In the genomic region with DNA sequence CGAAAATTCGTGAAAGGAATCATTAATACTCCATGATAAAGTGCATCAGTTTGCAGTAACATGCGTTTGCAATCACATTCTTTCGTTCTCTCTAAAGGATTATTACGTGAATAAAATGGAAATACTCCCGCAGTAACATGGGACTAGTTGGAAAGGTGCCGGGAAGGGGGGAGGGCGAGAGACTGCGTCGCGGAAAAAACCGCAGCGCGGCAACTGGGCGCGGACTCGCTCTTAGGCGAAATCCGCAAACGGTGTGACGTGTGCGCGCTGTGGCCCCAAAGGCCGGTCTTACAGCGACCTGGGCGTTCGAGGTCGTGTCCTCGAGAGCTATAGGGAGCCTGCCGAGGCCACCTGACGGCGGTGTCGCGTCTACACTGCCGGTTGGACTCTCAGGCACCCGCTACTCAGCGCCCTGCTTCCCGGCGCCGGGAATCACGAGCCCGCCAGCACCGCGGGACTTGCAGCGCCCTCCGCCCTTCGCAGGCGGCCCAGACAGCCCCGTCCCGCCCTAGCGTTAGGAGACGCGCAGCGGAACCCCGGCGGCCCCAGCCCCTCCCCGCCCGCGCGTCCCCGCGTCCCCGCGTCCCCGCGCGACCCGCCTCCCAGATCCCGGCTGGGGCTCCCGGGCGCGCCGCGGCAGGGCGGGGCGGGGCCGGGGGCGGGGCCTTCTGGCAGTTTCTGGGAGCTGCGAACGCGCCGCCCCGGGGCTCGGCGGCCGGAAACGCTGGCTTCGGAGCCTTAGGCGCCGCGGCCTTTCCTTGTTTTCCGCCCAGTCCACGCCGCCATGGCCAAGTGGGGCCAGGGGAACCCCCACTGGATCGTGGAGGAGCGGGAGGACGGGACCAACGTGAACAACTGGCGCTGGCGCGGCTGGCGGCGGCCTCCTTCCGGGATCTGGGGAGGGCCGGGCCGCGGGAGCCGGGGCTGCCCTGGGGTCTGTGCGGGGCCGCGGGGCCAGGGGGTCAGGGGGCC, we compare ENCODE assay signal across 9 cellular contexts. TPM values are rescaled to one million over a fixed set of nuclear protein-coding genes. Genes with fewer than 3 reads are reported as not detected.
A peak's percentile ranks its signal among the peaks of the same experiment; 100 is the strongest.
DNase-seq lines count a peak whose midpoint lies in the region; ATAC-seq, FAIRE-seq and TF ChIP-seq lines count a peak whose summit lies in the region.
"Had no signal": no experiment of that assay in that cellular context is flagged by ENCODE, and none has a peak within 500 bp of the region (broad histone marks: within the 10 kb centered on the region; RNA-seq: fewer than 3 reads in every experiment).

No MANE protein-coding gene starts in this region.

- peaks cover 3% of the 10 kb centered on the region for H3K36me3 Mint-ChIP-seq in chondrocyte (ENCODE audit: low read depth)

- peak overlapping the region; percentile 90 for H3K27ac Mint-ChIP-seq in chondrocyte (ENCODE audit: unreplicated experiment)

- no peaks in the 10 kb centered on the region for H3K9me3 ChIP-seq in BLaER1

- peak overlapping the region; percentile 97 for H3K27ac ChIP-seq in BLaER1

- peaks cover 50% of the 10 kb centered on the region for H3K4me1 ChIP-seq in BLaER1

- H3K4me3 Mint-ChIP-seq in chondrocyte (ENCODE audit: unreplicated experiment), result peak overlapping the region; percentile 82

- peak; percentile 85 for ATAC-seq in HG03439 (IDR thresholded peaks at IDR 0.05; ENCODE audit: unreplicated experiment)

- DNase-seq in GM19239 (ENCODE audit: insufficient read length, low spot score) (peak; percentile 98), NCI-H510A (lab: John Stamatoyannopoulos, UW) (peak; percentile 92), chondrocyte (ENCODE audit: low spot score) (peak; percentile 96), kidney tubule cell (ENCODE audit: low spot score) (peak; percentile 94)
- peak; percentile 92 to 93 for DNase-seq in activated CD4-positive, alpha-beta T cell treated with anti-CD3 and anti-CD28 coated beads for 24 hours (ENCODE audit: low read depth in 2 of 2)
- peak; percentile 87 to 93 for DNase-seq in stimulated activated CD4-positive, alpha-beta T cell treated with anti-CD3 and anti-CD28 coated beads, Interleukin-1b, Interleukin-23, amount 100 ng/mL, for 1 hour (ENCODE audit: low read depth in 2 of 2)

- no peaks in the 10 kb centered on the region for H3K9me3 Mint-ChIP-seq in chondrocyte (ENCODE audit: low read depth)

- TF ChIP-seq CTCF in chondrocyte (IDR thresholded peaks at IDR 0.05), result peak; percentile 44

- FAIRE-seq in GM19239 (lab: Jason Lieb, UNC), result peak; percentile 81
- FAIRE-seq: endometrium had no signal

- H3K27me3 Mint-ChIP-seq in chondrocyte (ENCODE audit: low read depth), result no peaks in the 10 kb centered on the region

- H3K36me3 ChIP-seq in BLaER1, result peaks cover 2% of the 10 kb centered on the region

- peak overlapping the region; percentile 95 for H3K9ac ChIP-seq in BLaER1

- peak overlapping the region; percentile 81 for H3K4me3 ChIP-seq in BLaER1

- peaks cover 33% of the 10 kb centered on the region; the same call in 1 of the 2 replicates for H4K20me1 ChIP-seq in BLaER1

- peak overlapping the region; percentile 99 for H3K4me2 ChIP-seq in BLaER1

- no peaks in the 10 kb centered on the region for H3K27me3 ChIP-seq in BLaER1

- H3K4me1 Mint-ChIP-seq in chondrocyte (ENCODE audit: low read depth), result peaks cover 51% of the 10 kb centered on the region

RNA-seq across cellular contexts. Expression of a gene that starts 15.1 kb away (rescaled TPM):
- 5.6 to 10.4 TPM (median 9.7 TPM) in 3 replicates for total RNA-seq in chondrocyte

Comparison
In these comparisons a context has a peak if more than half of its experiments do, and no peak if none do; other contexts are left out.
1. Peak in every context shown above with its lines: DNase-seq, ATAC-seq, H3K4me3 ChIP-seq and H3K27ac ChIP-seq.